Comparison of ENCODE assay signal across 3 cellular contexts in the genomic region with DNA sequence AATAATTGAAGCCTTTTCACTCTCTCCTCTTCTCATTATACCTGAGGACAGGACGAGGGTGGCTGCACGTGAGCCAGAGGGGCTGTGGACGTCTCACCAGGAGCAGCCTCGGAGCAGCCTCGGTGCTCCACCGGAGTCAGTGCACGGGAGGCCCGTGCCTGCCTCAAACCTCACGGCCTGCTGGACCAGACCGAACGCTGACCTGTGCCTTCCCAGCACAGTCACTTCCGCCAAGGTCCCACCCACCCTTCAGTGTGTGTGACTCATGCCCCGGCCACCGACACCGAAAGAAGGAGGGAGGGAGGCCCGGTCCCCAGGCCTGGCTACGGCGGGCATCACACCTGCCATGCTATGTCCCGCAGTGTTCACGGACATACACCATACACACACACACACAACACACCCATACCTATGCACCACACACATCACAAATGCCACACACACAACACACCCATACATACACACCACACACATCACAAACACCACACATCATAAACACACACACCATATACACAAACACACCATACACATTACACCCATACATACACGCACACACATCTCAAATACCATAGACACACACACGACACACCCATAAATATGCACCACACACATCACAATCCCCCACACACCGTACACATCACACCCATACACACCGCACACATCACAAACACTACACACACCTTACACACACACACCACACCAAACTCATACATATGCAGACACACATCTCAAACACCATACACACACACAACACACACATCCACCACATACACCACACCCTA.
TF ChIP-seq lines count a peak whose summit lies in the region.

No MANE protein-coding gene starts in this region.

TF ChIP-seq in IMR-90, 13 proteins besides CTCF, POLR2A, EP300 and RAD21:
- TF ChIP-seq BHLHE40 (IDR thresholded peaks at IDR 0.05; ENCODE audit: low read depth, low read length) = no peak
- no peak for TF ChIP-seq NFE2L2 (IDR thresholded peaks at IDR 0.05; ENCODE audit: low read depth, low read length)
- TF ChIP-seq, protein P1, sequence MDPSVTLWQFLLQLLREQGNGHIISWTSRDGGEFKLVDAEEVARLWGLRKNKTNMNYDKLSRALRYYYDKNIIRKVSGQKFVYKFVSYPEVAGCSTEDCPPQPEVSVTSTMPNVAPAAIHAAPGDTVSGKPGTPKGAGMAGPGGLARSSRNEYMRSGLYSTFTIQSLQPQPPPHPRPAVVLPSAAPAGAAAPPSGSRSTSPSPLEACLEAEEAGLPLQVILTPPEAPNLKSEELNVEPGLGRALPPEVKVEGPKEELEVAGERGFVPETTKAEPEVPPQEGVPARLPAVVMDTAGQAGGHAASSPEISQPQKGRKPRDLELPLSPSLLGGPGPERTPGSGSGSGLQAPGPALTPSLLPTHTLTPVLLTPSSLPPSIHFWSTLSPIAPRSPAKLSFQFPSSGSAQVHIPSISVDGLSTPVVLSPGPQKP (IDR thresholded peaks at IDR 0.05; ENCODE audit: borderline replicate concordance, low read depth, low read length) = no peak
- no peak for TF ChIP-seq CHD1 (IDR thresholded peaks at IDR 0.05; ENCODE audit: low read depth, low read length)
- TF ChIP-seq, protein P2, sequence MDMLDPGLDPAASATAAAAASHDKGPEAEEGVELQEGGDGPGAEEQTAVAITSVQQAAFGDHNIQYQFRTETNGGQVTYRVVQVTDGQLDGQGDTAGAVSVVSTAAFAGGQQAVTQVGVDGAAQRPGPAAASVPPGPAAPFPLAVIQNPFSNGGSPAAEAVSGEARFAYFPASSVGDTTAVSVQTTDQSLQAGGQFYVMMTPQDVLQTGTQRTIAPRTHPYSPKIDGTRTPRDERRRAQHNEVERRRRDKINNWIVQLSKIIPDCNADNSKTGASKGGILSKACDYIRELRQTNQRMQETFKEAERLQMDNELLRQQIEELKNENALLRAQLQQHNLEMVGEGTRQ (IDR thresholded peaks at IDR 0.05; ENCODE audit: low read depth, low read length) = no peak
- no peak for TF ChIP-seq CEBPB (IDR thresholded peaks at IDR 0.05; ENCODE audit: low read depth, low read length)
- TF ChIP-seq MAFK (IDR thresholded peaks at IDR 0.05; ENCODE audit: low read depth, low read length) = no peak
- TF ChIP-seq MXI1 (IDR thresholded peaks at IDR 0.05; ENCODE audit: borderline replicate concordance, low read depth, low read length) = no peak
- TF ChIP-seq RFX5 (IDR thresholded peaks at IDR 0.05; ENCODE audit: low read depth, low read length) = no peak
- no peak for TF ChIP-seq FOS (IDR thresholded peaks at IDR 0.05; ENCODE audit: low read depth, low read length)
- TF ChIP-seq MAZ (IDR thresholded peaks at IDR 0.05; ENCODE audit: borderline replicate concordance, low read depth, low read length) = no peak
- no peak for TF ChIP-seq SMC3 (IDR thresholded peaks at IDR 0.05; ENCODE audit: low read depth, low read length)
- TF ChIP-seq RCOR1 (IDR thresholded peaks at IDR 0.05; ENCODE audit: insufficient replicate concordance, low read length) = no peak

TF ChIP-seq in H1, 55 proteins besides CTCF, POLR2A, EP300 and RAD21:
- TF ChIP-seq GTF2F1 (IDR thresholded peaks at IDR 0.05; ENCODE audit: borderline replicate concordance, low read depth, low read length) (no peak), CBX5 (IDR thresholded peaks at IDR 0.05; ENCODE audit: low read depth, low read length) (no peak), RXRA (IDR thresholded peaks at IDR 0.05; ENCODE audit: insufficient read depth, low read depth, low read length) (no peak), TAF7 (optimal IDR thresholded peaks at IDR 0.05; ENCODE audit: borderline replicate concordance, low read depth, low read length) (no peak), RFX5 (IDR thresholded peaks at IDR 0.05; ENCODE audit: borderline replicate concordance, low read depth, low read length) (no peak), NRF1 (IDR thresholded peaks at IDR 0.05; ENCODE audit: low read depth, low read length) (no peak), SIN3A (conservative IDR thresholded peaks at IDR 0.05 in 1 of 2, IDR thresholded peaks at IDR 0.05 in 1 of 2; ENCODE audit: low read depth in 1 of 2, low read length in 2 of 2) (no peak), TAF1 (IDR thresholded peaks at IDR 0.05; ENCODE audit: low read depth, low read length) (no peak), SRF (IDR thresholded peaks at IDR 0.05; ENCODE audit: low read depth, low read length) (no peak), POLR2AphosphoS5 (IDR thresholded peaks at IDR 0.05; ENCODE audit: low read depth, low read length) (no peak), PHF8 (conservative IDR thresholded peaks at IDR 0.05; ENCODE audit: low read depth, low read length) (no peak), CHD1 (IDR thresholded peaks at IDR 0.05; ENCODE audit: low read depth, low read length) (no peak)

TF ChIP-seq in GM12891, 5 proteins besides CTCF, POLR2A, EP300 and RAD21:
- no peak for TF ChIP-seq TAF1 (IDR thresholded peaks at IDR 0.05; ENCODE audit: low read depth, low read length)
- TF ChIP-seq SPI1 (IDR thresholded peaks at IDR 0.05; ENCODE audit: low read depth, low read length) = no peak
- no peak for TF ChIP-seq PAX5 (IDR thresholded peaks at IDR 0.05; ENCODE audit: insufficient read depth, low read length, severe bottlenecking)
